ENCODE assay signal across 25 cellular contexts in the genomic region with DNA sequence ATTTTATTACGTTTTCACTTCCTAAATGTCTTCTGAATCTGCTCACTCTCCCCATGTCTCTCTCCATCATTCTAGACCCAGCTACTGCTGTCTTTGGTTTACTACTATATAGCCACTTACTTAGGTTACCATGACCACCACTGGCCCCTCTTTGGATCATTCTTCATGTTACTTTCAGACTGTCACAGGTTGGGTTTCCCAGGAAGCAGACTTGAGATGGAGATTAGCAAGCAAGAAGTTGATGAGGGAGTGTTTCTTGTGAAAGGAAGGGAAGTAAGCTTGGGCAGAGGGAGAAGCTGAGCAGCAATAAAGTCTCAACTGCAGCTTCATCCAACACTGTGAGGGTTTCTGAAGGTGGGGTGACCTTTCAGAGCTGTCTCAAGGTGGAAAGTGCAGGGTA.
"Had no signal": no experiment of that assay in that cellular context is flagged by ENCODE, and none has a peak within 500 bp of the region (broad histone marks: within the 10 kb centered on the region; RNA-seq: fewer than 3 reads in every experiment).

No MANE protein-coding gene starts in this region.

- H3K36me3 ChIP-seq: stomach, suprapubic skin, thoracic aorta, thyroid gland, tibial artery, tibial nerve, transverse colon, upper lobe of left lung, upper lobe of right lung, uterus, vagina had no signal

- DNase-seq: stimulated activated CD4-positive, alpha-beta T cell treated with anti-CD3 and anti-CD28 coated beads, Interleukin-2, amount 100 ng/mL, for 48 hours; stimulated activated CD4-positive, alpha-beta T cell treated with anti-CD3 and anti-CD28 coated beads, Interleukin-4, amount 100 ng/mL, for 1 hour; stimulated activated CD4-positive, alpha-beta T cell treated with anti-CD3 and anti-CD28 coated beads, Interleukin-4, amount 100 ng/mL, for 24 hours; stimulated activated CD4-positive, alpha-beta T cell treated with anti-CD3 and anti-CD28 coated beads, Interleukin-4, amount 100 ng/mL, for 4 hours; stimulated activated CD8-positive, alpha-beta memory T cell treated with anti-CD3 and anti-CD28 coated beads, Interleukin-4, amount 100 ng/mL, for 48 hours; stimulated activated naive B cell treated with anti-CD40 and anti-IgM and Interleukin-4, amounts not matched to agents 10 μg/mL and 1 μg/mL and 100 μg/mL, for 72 hours; stimulated activated naive CD4-positive, alpha-beta T cell; stimulated activated naive CD4-positive, alpha-beta T cell treated with Interleukin-2 at 50 U/mL for 16 hours; stimulated activated naive CD8-positive, alpha-beta T cell treated with anti-CD3 and anti-CD28 coated beads, Interleukin-15, amount 100 ng/mL, for 72 hours; stimulated activated naive CD8-positive, alpha-beta T cell treated with anti-CD3 and anti-CD28 coated beads, Interleukin-15, Interleukin-2, amounts not matched to agents 100 U/mL and 50 U/mL, for 24 hours; stomach; substantia nigra; testis; thyroid gland; tibial artery; transverse colon; trophoblast cell; upper lobe of left lung; upper lobe of right lung; uterus had no signal

- H3K4me3 ChIP-seq: stomach, suprapubic skin, testis, thoracic aorta, thyroid gland, tibial artery, tibial nerve, transverse colon, upper lobe of left lung, upper lobe of right lung, uterus, vagina had no signal

- H3K27ac ChIP-seq: stomach, suprapubic skin, testis, thoracic aorta, thyroid gland, tibial artery, tibial nerve, transverse colon, upper lobe of left lung, upper lobe of right lung, uterus, vagina had no signal

- H3K4me1 ChIP-seq: stomach, suprapubic skin, testis, thyroid gland, tibial artery, tibial nerve, transverse colon, upper lobe of left lung, upper lobe of right lung, uterus, vagina had no signal

- FAIRE-seq: urothelium cell line had no signal

- H3K27me3 ChIP-seq: stomach, suprapubic skin, testis, thyroid gland, tibial artery, tibial nerve, transverse colon, upper lobe of left lung, upper lobe of right lung, uterus, vagina had no signal

- H3K9me3 ChIP-seq: stomach, suprapubic skin, testis, thoracic aorta, thyroid gland, tibial artery, tibial nerve, transverse colon, upper lobe of left lung, upper lobe of right lung, uterus, vagina had no signal
